ENCODE assay signal across 10 cellular contexts in the genomic region with DNA sequence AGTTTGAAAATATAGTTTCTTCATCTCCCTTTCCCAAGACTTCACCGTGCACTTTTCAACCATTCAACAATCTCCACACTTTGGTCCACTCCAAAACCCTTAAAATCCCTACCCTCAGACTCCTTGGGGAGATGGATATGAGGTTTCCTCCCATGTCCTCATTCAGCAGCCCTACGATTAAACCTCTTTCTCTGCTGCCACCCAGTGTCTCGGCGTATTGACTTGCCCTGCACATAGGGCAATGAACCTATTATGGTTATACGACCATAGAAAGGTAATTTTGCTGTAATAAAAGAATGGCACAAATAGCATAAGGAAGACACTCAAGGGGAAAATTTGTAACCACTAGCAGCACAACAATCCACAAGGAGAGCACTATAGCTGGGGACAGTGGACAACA.
A peak's percentile ranks its signal among the peaks of the same experiment; 100 is the strongest.
DNase-seq lines count a peak whose midpoint lies in the region; ATAC-seq and TF ChIP-seq lines count a peak whose summit lies in the region.
"Had no signal": no experiment of that assay in that cellular context is flagged by ENCODE, and none has a peak within 500 bp of the region (broad histone marks: within the 10 kb centered on the region; RNA-seq: fewer than 3 reads in every experiment).

No MANE protein-coding gene starts in this region.

- H3K9me3 ChIP-seq in left lung = no peaks in the 10 kb centered on the region

- TF ChIP-seq CTCF in epithelial cell of esophagus (IDR thresholded peaks at IDR 0.05; ENCODE audit: insufficient read depth, low read depth, low read length, missing control alignments) (peak; percentile 21), left lung (IDR thresholded peaks at IDR 0.05) (no peak)

- no peak overlapping the region for H3K4me3 ChIP-seq in epithelial cell of esophagus (ENCODE audit: low read length)
- H3K4me3 ChIP-seq in left lung = no peak overlapping the region

- intact Hi-C loops in left lung (cut with DNase I) = no loop called here

- H3K27ac ChIP-seq in left lung = no peak overlapping the region

- H3K4me1 ChIP-seq in left lung = no peaks in the 10 kb centered on the region

- DNase-seq in NCI-H82 (lab: John Stamatoyannopoulos, UW) (peak; percentile 44), NCI-H82 treated with DMSO at 0.1 percent for 48 hours (lab: John Stamatoyannopoulos, UW; ENCODE audit: unreplicated experiment) (no peak), NCI-H2171 (lab: John Stamatoyannopoulos, UW) (peak; percentile 5), epithelial cell of esophagus (ENCODE audit: low read depth) (peak; percentile 34), retina (peak; percentile 13), left lung (no peak)
- DNase-seq: NCI-H226, T-helper 2 cell had no signal

- H3K27me3 ChIP-seq in left lung = no peaks in the 10 kb centered on the region

- no peaks in the 10 kb centered on the region for H3K36me3 ChIP-seq in left lung

- no peak for ATAC-seq in HG03039 (IDR thresholded peaks at IDR 0.05; ENCODE audit: unreplicated experiment)
- no peak for ATAC-seq in HG02798 (IDR thresholded peaks at IDR 0.05; ENCODE audit: poor library complexity, unreplicated experiment)
- no peak for ATAC-seq in left lung

Comparison
In these comparisons a context has a peak if more than half of its experiments do, and no peak if none do; other contexts are left out.
1. DNase-seq: peak in NCI-H82 (single experiment), NCI-H2171 (single experiment), epithelial cell of esophagus (single experiment) and retina (single experiment); none in NCI-H82 treated with DMSO at 0.1 percent for 48 hours (single experiment) and left lung (0 of 2).